In genomic region chr20:63705232-63706026, GRCh38 we compare ENCODE assay signal across 14 cellular contexts. TPM values are rescaled to one million over a fixed set of nuclear protein-coding genes. Genes with fewer than 3 reads are reported as not detected.
DNase-seq lines count a peak whose midpoint lies in the region; ATAC-seq and TF ChIP-seq lines count a peak whose summit lies in the region.
"Had no signal": no experiment of that assay in that cellular context is flagged by ENCODE, and none has a peak within 500 bp of the region (broad histone marks: within the 10 kb centered on the region; RNA-seq: fewer than 3 reads in every experiment).

No MANE protein-coding gene starts in this region.

- POLR2A ChIA-PET in Panc1 (lab: Charles Lee) = interaction anchor here (0.6 kb wide), 1 partner anchor 172 kb away, joined by 7 read pairs; no protein-coding TSS in a partner anchor

- peak overlapping the region; percentile 93 for H3K27ac Mint-ChIP-seq in activated T-cell treated with anti-CD3 and anti-CD28 coated beads, Interleukin-2, amount 50 U/mL, for 24 hours
- no peak overlapping the region for H3K27ac Mint-ChIP-seq in endodermal cell

- H3K9ac ChIP-seq in endodermal cell (ENCODE audit: extremely low read depth, low read length, poor library complexity, severe bottlenecking) = no peak overlapping the region

- H3K9me3 Mint-ChIP-seq in activated T-cell treated with anti-CD3 and anti-CD28 coated beads, Interleukin-2, amount 50 U/mL, for 24 hours = no peaks in the 10 kb centered on the region
- no peaks in the 10 kb centered on the region for H3K9me3 Mint-ChIP-seq in endodermal cell

- no peak for ATAC-seq in Panc1
- ATAC-seq: upper lobe of right lung had no signal

- peaks cover 41% of the 10 kb centered on the region for H3K4me1 Mint-ChIP-seq in activated T-cell treated with anti-CD3 and anti-CD28 coated beads, Interleukin-2, amount 50 U/mL, for 24 hours (ENCODE audit: low read depth)
- peaks cover 9% of the 10 kb centered on the region for H3K4me1 Mint-ChIP-seq in endodermal cell

- BruUV-seq in Panc1 (replicated peaks; lab: Mats Ljungman, UMichigan) = no TSS peak

- no peak for TF ChIP-seq CTCF in Panc1 (IDR thresholded peaks at IDR 0.05)
- no peak for TF ChIP-seq CTCF in endodermal cell (conservative IDR thresholded peaks at IDR 0.05)
- TF ChIP-seq CTCF in spleen (IDR thresholded peaks at IDR 0.05 in 8 of 11, conservative IDR thresholded peaks at IDR 0.05 in 3 of 11) = no peak

- H3K4me3 Mint-ChIP-seq in activated T-cell treated with anti-CD3 and anti-CD28 coated beads, Interleukin-2, amount 50 U/mL, for 24 hours = peak overlapping the region; percentile 95
- peak overlapping the region; percentile 84 for H3K4me3 Mint-ChIP-seq in endodermal cell

- in situ Hi-C loops in Panc1 (cut with HindIII; ENCODE audit: low pct_unique_long_range_greater_than_20kb, low sequenced_read_pairs) = no loop called here

- peaks cover 73% of the 10 kb centered on the region for H3K36me3 Mint-ChIP-seq in activated T-cell treated with anti-CD3 and anti-CD28 coated beads, Interleukin-2, amount 50 U/mL, for 24 hours (ENCODE audit: low read depth)
- H3K36me3 Mint-ChIP-seq in endodermal cell (ENCODE audit: low read depth) = peaks cover 41% of the 10 kb centered on the region

- H3K27ac ChIP-seq in Panc1 (ENCODE audit: low read length) (peak overlapping the region; percentile 91), endodermal cell (ENCODE audit: low read depth, low read length) (no peak overlapping the region), spleen (peak overlapping the region in 7 of 8 donors; percentile 27 to 95 (median 90))

- H3K27me3 Mint-ChIP-seq in activated T-cell treated with anti-CD3 and anti-CD28 coated beads, Interleukin-2, amount 50 U/mL, for 24 hours = no peaks in the 10 kb centered on the region
- no peaks in the 10 kb centered on the region for H3K27me3 Mint-ChIP-seq in endodermal cell (ENCODE audit: insufficient read depth)

- H3K27me3 ChIP-seq in Panc1 (ENCODE audit: control insufficient read depth, insufficient read depth, low read length) = no peaks in the 10 kb centered on the region
- H3K27me3 ChIP-seq in endodermal cell (ENCODE audit: control insufficient read depth, insufficient read depth, low read length, poor library complexity, severe bottlenecking) = no peaks in the 10 kb centered on the region
- H3K27me3 ChIP-seq in spleen (replicated peaks in 1 of 7) = no peaks in the 10 kb centered on the region
- H3K27me3 ChIP-seq: upper lobe of right lung had no signal

- peaks cover 9% of the 10 kb centered on the region; the same call in 1 of the 2 replicates for H3K36me3 ChIP-seq in Panc1 (ENCODE audit: control insufficient read depth, insufficient read depth, low read length)
- peaks cover 32% of the 10 kb centered on the region for H3K36me3 ChIP-seq in endodermal cell (ENCODE audit: control insufficient read depth, insufficient read depth, low read length)
- H3K36me3 ChIP-seq in spleen = peaks cover 0 to 79% (median 38%) of the 10 kb centered on the region in 6 donors

- CTCF ChIA-PET in Panc1 (lab: Charles Lee) = no interaction called here

- TF ChIP-seq POLR2A in spleen (IDR thresholded peaks at IDR 0.05) = no peak

- 91 to 95% methylated on average over 7 to 8 of the region's 8 CpGs for WGBS in endodermal cell (ENCODE audit: insufficient coverage in 1 of 2, insufficient read length in 1 of 2), 2 experiments
- 87 to 92% (median 91%) methylated on average over 7 to 8 of the region's 8 CpGs for WGBS in spleen, 5 donors

- H3K4me3 ChIP-seq in Panc1 (ENCODE audit: low read depth in 2 of 2, low read length in 2 of 2) = peak overlapping the region in 1 of 2 experiments; percentile 76; a peak in 2 of 4 replicates
- H3K4me3 ChIP-seq in endodermal cell (ENCODE audit: low read length) = no peak overlapping the region
- peak overlapping the region in 1 of 8 donors; percentile 92 for H3K4me3 ChIP-seq in spleen
- H3K4me3 ChIP-seq: upper lobe of right lung had no signal

- intact Hi-C loops in Panc1 (cut with micrococcal nuclease; ENCODE audit: unreplicated experiment) (no loop called here), spleen (cut with DNase I; ENCODE audit: low total_unique reads) (loop anchor here (10.0 kb wide), 1 partner anchor 159 kb away; the partner anchor contains the start of genes ABHD16B and TPD52L2)

- H3K9me3 ChIP-seq in Panc1 (ENCODE audit: control insufficient read depth, insufficient read depth, low read depth, low read length) (no peaks in the 10 kb centered on the region), endodermal cell (ENCODE audit: control insufficient read depth, low read length) (no peaks in the 10 kb centered on the region), spleen (no peaks in the 10 kb centered on the region)
- H3K9me3 ChIP-seq: upper lobe of right lung had no signal

- peaks cover 42% of the 10 kb centered on the region for H3K4me1 ChIP-seq in Panc1 (ENCODE audit: control insufficient read depth, insufficient read depth, low read length)
- peaks cover 12% of the 10 kb centered on the region for H3K4me1 ChIP-seq in endodermal cell (ENCODE audit: control insufficient read depth, insufficient read depth, low read length)
- H3K4me1 ChIP-seq in spleen = peaks cover 26 to 87% (median 62%) of the 10 kb centered on the region in 6 donors

- no peak for DNase-seq in activated T-cell treated with anti-CD3 and anti-CD28 coated beads, Interleukin-2, amount 50 U/mL, for 24 hours
- no peak for DNase-seq in activated T-cell treated with anti-CD3 and anti-CD28 coated beads, Interleukin-2, amount 50 U/mL, for 48 hours
- DNase-seq in Panc1 (ENCODE audit: low read depth, low spot score) = no peak
- no peak for DNase-seq in endodermal cell
- no peak for DNase-seq in spleen
- no peak for DNase-seq in globus pallidus (ENCODE audit: low spot score)
- no peak for DNase-seq in islet precursor cell
- DNase-seq in inferior parietal cortex (ENCODE audit: extremely low spot score) = no peak
- DNase-seq: cerebellar nuclear complex, KG1, NCI-H2107, T1000, upper lobe of right lung had no signal

RNA-seq across cellular contexts. Expression of gene ARFRP1, which starts 2.3 kb away (rescaled TPM):
- total RNA-seq in Panc1 (2021; ENCODE audit: unreplicated experiment) (57.9 TPM), endodermal cell (10 to 100 TPM; 41.6 to 46.2 TPM), spleen (10 to 100 TPM; 36.7 to 84.2 (median 60.8) TPM)
- polyA plus RNA-seq in Panc1 (2012; ENCODE audit: insufficient read length) = 68.1 TPM
- polyA plus RNA-seq in endodermal cell (2013, experiment 1 of 2) = 17.2 TPM
- polyA plus RNA-seq in endodermal cell (2013, experiment 2 of 2) = 13.7 TPM
- polyA plus RNA-seq in spleen = 100 to 1,000 TPM in 1 of 3 donors, 10 to 100 TPM in 2; 64.5 to 118 (median 83.8) TPM

RNA-seq across cellular contexts. Expression of gene ZGPAT, which starts 2.4 kb away (rescaled TPM):
- total RNA-seq in Panc1 (2021; ENCODE audit: unreplicated experiment) (35.8 TPM), endodermal cell (10 to 100 TPM; 28.8 to 29.5 TPM), spleen (10 to 100 TPM; 23.6 to 45.7 (median 38.1) TPM)
- polyA plus RNA-seq in Panc1 (2012; ENCODE audit: insufficient read length) = 41.9 TPM
- polyA plus RNA-seq in endodermal cell (2013, experiment 1 of 2) = 20.8 TPM
- polyA plus RNA-seq in endodermal cell (2013, experiment 2 of 2) = 22.4 TPM
- polyA plus RNA-seq in spleen = 10 to 100 TPM; 27.6 to 72.8 (median 50.0) TPM

RNA-seq across cellular contexts. Expression of gene TNFRSF6B, which starts 9.0 kb away (rescaled TPM):
- total RNA-seq in Panc1 (2021; ENCODE audit: unreplicated experiment) (not detected), endodermal cell (not detected), spleen (100 to 1,000 TPM in 1 of 7 donors, 10 to 100 TPM in 5, 1 to 10 TPM in 1; 8.9 to 104 (median 41.0) TPM)
- polyA plus RNA-seq in Panc1 (2012; ENCODE audit: insufficient read length) = 1.4 TPM
- polyA plus RNA-seq in endodermal cell (2013, experiment 1 of 2) = 2.0 TPM
- 1.1 TPM for polyA plus RNA-seq in endodermal cell (2013, experiment 2 of 2)
- polyA plus RNA-seq in spleen = 10 to 100 TPM; 12.3 to 28.1 (median 23.8) TPM
- total RNA-seq: skeletal muscle tissue had no signal

RNA-seq across cellular contexts. Expression of gene LIME1, which starts 31.0 kb away (rescaled TPM):
- total RNA-seq in Panc1 (2021; ENCODE audit: unreplicated experiment) = 15.2 TPM
- polyA plus RNA-seq in Panc1 (2012; ENCODE audit: insufficient read length) = 8.0 TPM
- total RNA-seq in endodermal cell = 10 to 100 TPM in 1 of 2 donors, 1 to 10 TPM in 1; 7.6 to 10.1 TPM
- polyA plus RNA-seq in endodermal cell (2013, experiment 1 of 2) = 10.0 TPM
- 9.6 TPM for polyA plus RNA-seq in endodermal cell (2013, experiment 2 of 2)
- total RNA-seq in spleen = 10 to 100 TPM; 24.0 to 93.4 (median 39.0) TPM
- polyA plus RNA-seq in spleen = 10 to 100 TPM; 56.2 to 96.6 (median 80.4) TPM

RNA-seq across cellular contexts. Expression of gene SLC2A4RG, which starts 34.1 kb away (rescaled TPM):
- total RNA-seq in Panc1 (2021; ENCODE audit: unreplicated experiment) = 166 TPM
- polyA plus RNA-seq in Panc1 (2012; ENCODE audit: insufficient read length) = 299 TPM
- 100 to 1,000 TPM in 1 of 2 donors, 10 to 100 TPM in 1; 69.3 to 108 TPM for total RNA-seq in endodermal cell
- polyA plus RNA-seq in endodermal cell (2013, experiment 1 of 2) = 89.4 TPM
- polyA plus RNA-seq in endodermal cell (2013, experiment 2 of 2) = 77.8 TPM
- 100 to 1,000 TPM in 1 of 7 donors, 10 to 100 TPM in 6; 39.9 to 107 (median 64.8) TPM for total RNA-seq in spleen
- polyA plus RNA-seq in spleen = 10 to 100 TPM; 27.5 to 44.0 (median 34.3) TPM
